Comparison of ENCODE assay signal across 10 cellular contexts in the genomic region with DNA sequence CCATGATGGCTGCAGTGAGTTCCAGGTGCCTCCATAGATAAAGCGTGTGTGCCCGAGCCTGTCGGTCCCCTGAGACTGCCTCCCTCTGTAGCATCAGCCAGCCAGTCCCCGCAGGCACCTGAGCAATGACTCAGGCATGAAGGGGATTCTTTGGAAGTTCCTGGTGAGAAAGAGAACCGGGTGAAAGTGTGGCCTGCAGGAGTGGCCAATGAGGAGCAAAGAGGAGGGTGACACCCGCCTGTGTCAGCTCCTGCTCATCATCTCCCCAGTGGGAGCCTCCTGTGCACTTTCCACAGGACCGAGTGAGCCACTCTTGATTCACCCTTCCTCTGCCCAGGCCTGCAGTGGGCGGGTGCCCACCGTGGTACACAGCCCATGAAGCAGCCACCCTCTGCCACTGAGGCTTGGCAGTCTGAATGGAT.
A peak's percentile ranks its signal among the peaks of the same experiment; 100 is the strongest.
DNase-seq lines count a peak whose midpoint lies in the region; ATAC-seq, FAIRE-seq and TF ChIP-seq lines count a peak whose summit lies in the region.
"Had no signal": no experiment of that assay in that cellular context is flagged by ENCODE, and none has a peak within 500 bp of the region (broad histone marks: within the 10 kb centered on the region; RNA-seq: fewer than 3 reads in every experiment).

No MANE protein-coding gene starts in this region.

- H3K36me3 ChIP-seq in HCT116 (ENCODE audit: control insufficient read depth in 1 of 2, insufficient read depth in 2 of 2, low read length in 2 of 2): no peaks in the 10 kb centered on the region
- no peaks in the 10 kb centered on the region for H3K36me3 ChIP-seq in adrenal gland (replicated peaks in 1 of 2)
- H3K36me3 ChIP-seq in lower lobe of right lung: no peaks in the 10 kb centered on the region
- no peaks in the 10 kb centered on the region for H3K36me3 ChIP-seq in small intestine (ENCODE audit: control insufficient read depth in 2 of 2, insufficient read depth in 2 of 2, low read length in 2 of 2)
- H3K36me3 ChIP-seq: heart left ventricle had no signal

- no peak for TF ChIP-seq POLR2A in HCT116 (IDR thresholded peaks at IDR 0.05; ENCODE audit: borderline replicate concordance, extremely low read depth, insufficient read depth, insufficient read length)
- TF ChIP-seq POLR2A in adrenal gland (IDR thresholded peaks at IDR 0.05): no peak

- FAIRE-seq in small intestine (lab: Jason Lieb, UNC): no peak

- no peak overlapping the region for H2AFZ ChIP-seq in HCT116 (ENCODE audit: low read depth, low read length, poor library complexity, severe bottlenecking)

- H3K4me2 ChIP-seq in HCT116 (ENCODE audit: low read length): peak overlapping the region; percentile 68

- H3K9ac ChIP-seq in HCT116 (ENCODE audit: low read length): peak overlapping the region; percentile 51

- 74 to 93% (median 82%) methylated on average over 9 of the region's 9 CpGs for WGBS in adrenal gland, 4 donors
- WGBS in small intestine, 3 donors: 70 to 79% (median 76%) methylated on average over 9 of the region's 9 CpGs

- peak; percentile 80 for DNase-seq in ACHN
- peak; percentile 81 for DNase-seq in HCT116 (ENCODE audit: low read depth, low spot score)
- DNase-seq in adrenal gland: peak in 1 of 7 donors; percentile 41
- DNase-seq in kidney tubule cell (ENCODE audit: low spot score): peak; percentile 97
- DNase-seq in lower lobe of right lung: no peak
- DNase-seq in HUDEP-2 (lab: John Stamatoyannopoulos, UW; ENCODE audit: unreplicated experiment in 76 of 76): no peak
- no peak for DNase-seq in small intestine
- DNase-seq: heart left ventricle, nephron progenitor cell had no signal

- RAD21 ChIA-PET in HCT116 (lab: Charles Lee; ENCODE audit: low non-redundant PET in 1 of 2, low total read pairs in 2 of 2, uncharacterized antibody in 2 of 2, unreplicated experiment in 2 of 2): no interaction called here

- POLR2A ChIA-PET in HCT116 (lab: Charles Lee): interaction anchor here (0.7 to 1.2 kb wide), 3 partner anchors 132 to 249 kb away, joined by 3 to 4 read pairs (median 3); partner anchors contain the start of gene CEBPB

- no TSS peak for BruUV-seq in HCT116 (replicated peaks; lab: Mats Ljungman, UMichigan)

- H3K27me3 ChIP-seq in HCT116 (ENCODE audit: insufficient read depth, low read length) (no peaks in the 10 kb centered on the region), adrenal gland (no peaks in the 10 kb centered on the region), lower lobe of right lung (ENCODE audit: low read depth) (no peaks in the 10 kb centered on the region), small intestine (ENCODE audit: control insufficient read depth in 2 of 2, insufficient read depth in 2 of 2, low read length in 2 of 2) (no peaks in the 10 kb centered on the region)
- H3K27me3 ChIP-seq: heart left ventricle had no signal

- H3K79me2 ChIP-seq in HCT116 (ENCODE audit: insufficient read depth, low read length): no peaks in the 10 kb centered on the region

- no peak for TF ChIP-seq RAD21 in HCT116 (IDR thresholded peaks at IDR 0.05; ENCODE audit: low read depth)

- H4K20me1 ChIP-seq in HCT116 (ENCODE audit: insufficient read depth): no peaks in the 10 kb centered on the region

- ATAC-seq in HCT116 (peak; percentile 79), HG02852 (IDR thresholded peaks at IDR 0.05; ENCODE audit: unreplicated experiment) (no peak), lower lobe of right lung (no peak)
- ATAC-seq: heart left ventricle had no signal

- H3K4me3 ChIP-seq in HCT116 (replicated peaks in 1 of 2; ENCODE audit: low read depth in 1 of 2, low read length in 2 of 2) (peak overlapping the region in 1 of 2 experiments; percentile 14; a peak in 1 of 4 replicates), adrenal gland (no peak overlapping the region), lower lobe of right lung (no peak overlapping the region), small intestine (ENCODE audit: low read depth in 1 of 2, low read length in 2 of 2) (no peak overlapping the region)
- H3K4me3 ChIP-seq: heart left ventricle had no signal

- in situ Hi-C loops in ACHN (cut with HindIII; ENCODE audit: low pct_ligation_motif_present, low pct_unique_long_range_greater_than_20kb, low sequenced_read_pairs): no loop called here

- no peak for TF ChIP-seq CTCF in HCT116 (IDR thresholded peaks at IDR 0.05 in 2 of 3, conservative IDR thresholded peaks at IDR 0.05 in 1 of 3; ENCODE audit: borderline replicate concordance in 1 of 3, insufficient read depth in 1 of 3, low read depth in 2 of 3, low read length in 2 of 3)
- TF ChIP-seq CTCF in adrenal gland (IDR thresholded peaks at IDR 0.05): no peak
- TF ChIP-seq CTCF in lower lobe of right lung (IDR thresholded peaks at IDR 0.05): no peak

- peak overlapping the region; percentile 79 for H3K27ac ChIP-seq in HCT116 (ENCODE audit: low read depth, low read length)
- peak overlapping the region in 4 of 5 donors; percentile 8 to 92 (median 80) for H3K27ac ChIP-seq in adrenal gland
- no peak overlapping the region for H3K27ac ChIP-seq in lower lobe of right lung
- H3K27ac ChIP-seq in small intestine (ENCODE audit: low read depth in 1 of 2, low read length in 1 of 2): peak overlapping the region in 1 of 2 donors; percentile 28

- H3K9me3 ChIP-seq in HCT116 (ENCODE audit: control insufficient read depth in 1 of 2, insufficient read depth in 1 of 2, low read depth in 1 of 2, low read length in 2 of 2): no peaks in the 10 kb centered on the region
- H3K9me3 ChIP-seq in adrenal gland (replicated peaks in 1 of 3): no peaks in the 10 kb centered on the region
- no peaks in the 10 kb centered on the region for H3K9me3 ChIP-seq in lower lobe of right lung
- no peaks in the 10 kb centered on the region for H3K9me3 ChIP-seq in small intestine (ENCODE audit: control insufficient read depth, low read depth)
- H3K9me3 ChIP-seq: heart left ventricle had no signal

- intact Hi-C loops in HCT116 (cut with micrococcal nuclease) (no loop called here), adrenal gland (cut with DNase I) (no loop called here), lower lobe of right lung (cut with DNase I) (no loop called here)

- no peaks in the 10 kb centered on the region for H3K9me2 ChIP-seq in HCT116 (ENCODE audit: insufficient read depth)

- CTCF ChIA-PET in HCT116 (lab: Charles Lee): interaction anchor here (1.3 kb wide), 1 partner anchor 250 kb away, joined by 5 read pairs; no protein-coding TSS in a partner anchor

- peaks cover 45 to 68% of the 10 kb centered on the region in 2 experiments for H3K4me1 ChIP-seq in HCT116 (ENCODE audit: control insufficient read depth in 1 of 2, insufficient read depth in 2 of 2, low read length in 2 of 2)
- peaks cover 7 to 22% of the 10 kb centered on the region in 2 donors for H3K4me1 ChIP-seq in adrenal gland (replicated peaks in 1 of 2)
- H3K4me1 ChIP-seq in lower lobe of right lung: peaks cover 32% of the 10 kb centered on the region
- peaks cover 0 to 6% of the 10 kb centered on the region in 2 donors for H3K4me1 ChIP-seq in small intestine (ENCODE audit: control insufficient read depth in 2 of 2, insufficient read depth in 1 of 2, low read depth in 1 of 2, low read length in 1 of 2)

TF ChIP-seq in HCT116, 20 proteins besides CTCF, POLR2A, EP300 and RAD21 (continues in another document):
- peak; percentile 53; the same call in 1 of the 2 replicates for TF ChIP-seq POLR2AphosphoS5 (IDR thresholded peaks at IDR 0.05; ENCODE audit: low read depth, low read length)
- peak; percentile 74 for TF ChIP-seq SP1 (IDR thresholded peaks at IDR 0.05; ENCODE audit: low read depth)
- TF ChIP-seq, protein P1, sequence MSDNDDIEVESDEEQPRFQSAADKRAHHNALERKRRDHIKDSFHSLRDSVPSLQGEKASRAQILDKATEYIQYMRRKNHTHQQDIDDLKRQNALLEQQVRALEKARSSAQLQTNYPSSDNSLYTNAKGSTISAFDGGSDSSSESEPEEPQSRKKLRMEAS (IDR thresholded peaks at IDR 0.05): peak; percentile 41; the same call in 1 of the 2 replicates
- no peak for TF ChIP-seq TCF7L2 (IDR thresholded peaks at IDR 0.05; ENCODE audit: borderline replicate concordance, extremely low read depth, insufficient read depth, insufficient read length)
- peak; percentile 14 for TF ChIP-seq YY1 (IDR thresholded peaks at IDR 0.05; ENCODE audit: extremely low read depth, insufficient replicate concordance, low read depth, low read length)
- TF ChIP-seq EGR1 (IDR thresholded peaks at IDR 0.05; ENCODE audit: low read depth): peak; percentile 33; the same call in 1 of the 2 replicates
- TF ChIP-seq ZNF274 (IDR thresholded peaks at IDR 0.05; ENCODE audit: low read depth, low read length): no peak
- peak; percentile 10 for TF ChIP-seq ZBTB33 (IDR thresholded peaks at IDR 0.05; ENCODE audit: extremely low read depth, insufficient replicate concordance, low read length)

Comparison
In these comparisons a context has a peak if more than half of its experiments do, and no peak if none do; other contexts are left out.
1. DNase-seq: peak in ACHN (single experiment), HCT116 (single experiment) and kidney tubule cell (single experiment); none in lower lobe of right lung (single experiment), HUDEP-2 (0 of 76) and small intestine (single experiment).